Comparison of ENCODE assay signal across 20 cellular contexts in the genomic region with DNA sequence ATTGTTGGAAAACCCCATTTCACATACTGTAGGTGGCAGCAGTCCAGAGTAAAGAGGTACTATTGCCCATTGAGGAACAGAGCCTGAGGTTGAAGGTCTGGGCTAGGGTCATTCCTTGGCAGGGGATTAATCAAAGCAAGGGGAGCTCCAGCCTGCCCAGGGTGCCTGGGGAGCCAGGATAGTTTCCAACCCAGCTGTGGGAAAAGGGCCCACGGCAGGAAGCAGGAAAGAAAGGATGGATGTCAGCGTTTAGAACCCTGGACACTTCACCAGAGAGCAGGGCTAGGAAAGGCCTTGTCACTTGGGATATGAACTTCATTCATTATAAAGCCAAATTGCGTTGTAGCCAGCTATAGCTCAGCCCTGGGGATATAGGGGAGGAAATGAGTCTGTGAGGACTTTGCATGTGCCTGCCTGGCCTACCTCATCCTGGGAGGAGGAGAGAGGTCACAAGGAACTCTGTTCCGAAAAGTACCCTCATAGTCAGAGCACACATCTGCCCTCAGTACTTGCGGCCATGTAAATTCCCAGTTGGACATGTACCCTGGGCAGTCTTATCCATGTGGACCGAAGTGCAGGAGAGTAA.
A peak's percentile ranks its signal among the peaks of the same experiment; 100 is the strongest.
DNase-seq lines count a peak whose midpoint lies in the region; ATAC-seq and TF ChIP-seq lines count a peak whose summit lies in the region.
"Had no signal": no experiment of that assay in that cellular context is flagged by ENCODE, and none has a peak within 500 bp of the region (broad histone marks: within the 10 kb centered on the region; RNA-seq: fewer than 3 reads in every experiment).

No MANE protein-coding gene starts in this region.

- H3K27ac ChIP-seq in right cardiac atrium (ENCODE audit: low read length) (no peak overlapping the region), endodermal cell (ENCODE audit: low read depth, low read length) (no peak overlapping the region), lung (ENCODE audit: low read depth in 1 of 2, low read length in 1 of 2) (no peak overlapping the region)
- H3K27ac ChIP-seq: BLaER1, PC-9 had no signal

- H3K4me1 ChIP-seq in right cardiac atrium (ENCODE audit: control insufficient read depth, insufficient read depth, low read length) = no peaks in the 10 kb centered on the region
- peaks cover 12% of the 10 kb centered on the region for H3K4me1 ChIP-seq in endodermal cell (ENCODE audit: control insufficient read depth, insufficient read depth, low read length)
- H3K4me1 ChIP-seq in lung (ENCODE audit: control insufficient read depth in 2 of 2, insufficient read depth in 2 of 2, low read length in 2 of 2) = peaks cover 0 to 1% of the 10 kb centered on the region in 2 donors

- ATAC-seq in left ventricle myocardium superior = peak; percentile 46
- no peak for ATAC-seq in right cardiac atrium
- ATAC-seq in lung (ENCODE audit: insufficient read depth, low FRiP score) = no peak
- ATAC-seq in HG02623 (IDR thresholded peaks at IDR 0.05; ENCODE audit: unreplicated experiment) = no peak
- no peak for ATAC-seq in GM21528 (IDR thresholded peaks at IDR 0.05; ENCODE audit: low FRiP score, unreplicated experiment)
- ATAC-seq: K562 had no signal

- H3K4me3 ChIP-seq in right cardiac atrium (ENCODE audit: low read length) (no peak overlapping the region), endodermal cell (ENCODE audit: low read length) (no peak overlapping the region), lung (no peak overlapping the region)
- H3K4me3 ChIP-seq: BLaER1, K562, PC-9 had no signal

- no peaks in the 10 kb centered on the region for H3K36me3 ChIP-seq in endodermal cell (ENCODE audit: control insufficient read depth, insufficient read depth, low read length)
- no peaks in the 10 kb centered on the region for H3K36me3 ChIP-seq in lung (ENCODE audit: control insufficient read depth in 2 of 2, insufficient read depth in 2 of 2, low read length in 2 of 2)
- H3K36me3 ChIP-seq: BLaER1 had no signal

- peaks cover 21% of the 10 kb centered on the region for H3K4me1 Mint-ChIP-seq in endodermal cell
- no peaks in the 10 kb centered on the region for H3K4me1 Mint-ChIP-seq in osteocyte (ENCODE audit: unreplicated experiment)

- DNase-seq in left ventricle myocardium superior (no peak), right cardiac atrium (no peak), endodermal cell (peak; percentile 15), lung (ENCODE audit: low spot score) (peak; percentile 27), osteocyte (ENCODE audit: extremely low spot score, unreplicated experiment) (peak; percentile 15), cortex of kidney (lab: John Stamatoyannopoulos, UW) (no peak)
- DNase-seq: CD4-positive, CD25-positive, alpha-beta regulatory T cell; DMS153; DND-41; NCI-H2029; NCI-H446; NCI-H526; NCI-H82; NK-92 treated with Interleukin-12 subunit alpha and Interleukin-12 subunit beta, amount 100 ng/mL, for 24 hours; PC-9; SHP77 had no signal

- no peaks in the 10 kb centered on the region for H3K27me3 ChIP-seq in right cardiac atrium (ENCODE audit: control insufficient read depth, insufficient read depth)
- no peaks in the 10 kb centered on the region for H3K27me3 ChIP-seq in endodermal cell (ENCODE audit: control insufficient read depth, insufficient read depth, low read length, poor library complexity, severe bottlenecking)
- no peaks in the 10 kb centered on the region for H3K27me3 ChIP-seq in lung (ENCODE audit: control insufficient read depth, insufficient read depth)
- H3K27me3 ChIP-seq: BLaER1 had no signal

- H3K4me3 Mint-ChIP-seq in endodermal cell (no peak overlapping the region), osteocyte (ENCODE audit: unreplicated experiment) (no peak overlapping the region)
- H3K4me3 Mint-ChIP-seq: CD4-positive, CD25-positive, alpha-beta regulatory T cell had no signal

- no peak overlapping the region for H3K27ac Mint-ChIP-seq in endodermal cell
- no peak overlapping the region for H3K27ac Mint-ChIP-seq in osteocyte (ENCODE audit: unreplicated experiment)
- H3K27ac Mint-ChIP-seq: CD4-positive, CD25-positive, alpha-beta regulatory T cell had no signal

- H3K9me3 Mint-ChIP-seq in endodermal cell (no peaks in the 10 kb centered on the region), osteocyte (ENCODE audit: unreplicated experiment) (no peaks in the 10 kb centered on the region)

- H3K9me3 ChIP-seq in right cardiac atrium (ENCODE audit: control insufficient read depth, low read length) = no peaks in the 10 kb centered on the region
- no peaks in the 10 kb centered on the region for H3K9me3 ChIP-seq in endodermal cell (ENCODE audit: control insufficient read depth, low read length)
- H3K9me3 ChIP-seq in lung (ENCODE audit: control insufficient read depth in 2 of 2, insufficient read depth in 1 of 2, low read length in 1 of 2) = no peaks in the 10 kb centered on the region
- H3K9me3 ChIP-seq: BLaER1 had no signal

- H3K9ac ChIP-seq in endodermal cell (ENCODE audit: extremely low read depth, low read length, poor library complexity, severe bottlenecking) = no peak overlapping the region
- H3K9ac ChIP-seq: BLaER1 had no signal

- 70% methylated on average over 6 of the region's 6 CpGs for WGBS in right cardiac atrium
- WGBS in endodermal cell (ENCODE audit: insufficient coverage in 1 of 2, insufficient read length in 1 of 2), 2 experiments = 95 to 96% methylated on average over 6 of the region's 6 CpGs
- WGBS in lung, 2 donors = 86 to 96% methylated on average over 6 of the region's 6 CpGs

- H3K36me3 Mint-ChIP-seq in endodermal cell (ENCODE audit: low read depth) (no peaks in the 10 kb centered on the region), osteocyte (ENCODE audit: unreplicated experiment) (no peaks in the 10 kb centered on the region)
- H3K36me3 Mint-ChIP-seq: CD4-positive, CD25-positive, alpha-beta regulatory T cell had no signal

- TF ChIP-seq CTCF in endodermal cell (conservative IDR thresholded peaks at IDR 0.05) = no peak
- TF ChIP-seq CTCF in lung (IDR thresholded peaks at IDR 0.05; ENCODE audit: control extremely low read depth, extremely low read depth) = no peak
- TF ChIP-seq CTCF in osteocyte (IDR thresholded peaks at IDR 0.05) = no peak

- H3K27me3 Mint-ChIP-seq in endodermal cell (ENCODE audit: insufficient read depth) = peaks cover 12% of the 10 kb centered on the region
- peaks cover 29% of the 10 kb centered on the region for H3K27me3 Mint-ChIP-seq in osteocyte (ENCODE audit: unreplicated experiment)
- H3K27me3 Mint-ChIP-seq: CD4-positive, CD25-positive, alpha-beta regulatory T cell had no signal

- intact Hi-C loops in left ventricle myocardium superior (cut with micrococcal nuclease) (no loop called here), right cardiac atrium (cut with DNase I) (no loop called here)

Comparison
In these comparisons a context has a peak if more than half of its experiments do, and no peak if none do; other contexts are left out.
1. DNase-seq: peak in endodermal cell (single experiment), lung (single experiment) and osteocyte (single experiment); none in left ventricle myocardium superior (single experiment), right cardiac atrium (0 of 3) and cortex of kidney (single experiment).